11 cellular contexts compared by ENCODE assay signal in genomic region chr1:167430849-167431242, GRCh38.
DNase-seq lines count a peak whose midpoint lies in the region; ATAC-seq, FAIRE-seq and TF ChIP-seq lines count a peak whose summit lies in the region.
"Had no signal": no experiment of that assay in that cellular context is flagged by ENCODE, and none has a peak within 500 bp of the region (broad histone marks: within the 10 kb centered on the region; RNA-seq: fewer than 3 reads in every experiment).

No MANE protein-coding gene starts in this region.

- BruUV-seq in OCI-LY7 (replicated peaks; lab: Mats Ljungman, UMichigan) (no TSS peak), HepG2 (replicated peaks; lab: Mats Ljungman, UMichigan) (no TSS peak)

- no peaks in the 10 kb centered on the region for H3K9me2 ChIP-seq in OCI-LY7 (ENCODE audit: insufficient read depth, low read length)

- TF ChIP-seq EP300 in HepG2 (IDR thresholded peaks at IDR 0.05; ENCODE audit: low read depth in 2 of 2, low read length in 2 of 2) (no peak), HepG2 (CRISPR knock-in tag; IDR thresholded peaks at IDR 0.05; ENCODE audit: borderline replicate concordance) (no peak)

- H3K36me3 ChIP-seq in OCI-LY7 (ENCODE audit: insufficient read depth, low read length) (no peaks in the 10 kb centered on the region), HepG2 (replicated peaks in 1 of 2; ENCODE audit: control insufficient read depth in 1 of 2, insufficient read depth in 2 of 2, low read length in 2 of 2) (no peaks in the 10 kb centered on the region)
- H3K36me3 ChIP-seq: esophagus muscularis mucosa had no signal

- peak overlapping the region; percentile 94; the same call in 1 of the 2 replicates for H2AFZ ChIP-seq in OCI-LY7 (ENCODE audit: low read length)
- H2AFZ ChIP-seq in HepG2 (ENCODE audit: low read length): no peak overlapping the region

- H3K79me2 ChIP-seq in OCI-LY7 (ENCODE audit: insufficient read depth, low read depth, low read length) (no peaks in the 10 kb centered on the region), HepG2 (ENCODE audit: insufficient read depth, low read length) (no peaks in the 10 kb centered on the region)

- no peaks in the 10 kb centered on the region for H4K20me1 ChIP-seq in OCI-LY7 (ENCODE audit: insufficient read depth, low read length)
- H4K20me1 ChIP-seq in HepG2 (ENCODE audit: insufficient read depth, low read length): no peaks in the 10 kb centered on the region

- no peak for TF ChIP-seq CTCF in CD4-positive, alpha-beta T cell (IDR thresholded peaks at IDR 0.05)
- TF ChIP-seq CTCF in OCI-LY7 (conservative IDR thresholded peaks at IDR 0.05; ENCODE audit: low read length) (no peak), HepG2 (CRISPR knock-in tag; IDR thresholded peaks at IDR 0.05) (no peak)

- in situ Hi-C loops in HepG2 (cut with HindIII; ENCODE audit: extremely low pct_ligation_motif_present, low pct_unique_long_range_greater_than_20kb): no loop called here

- H3K4me3 ChIP-seq in OCI-LY7 (ENCODE audit: low read depth, low read length, poor library complexity, severe bottlenecking): peak overlapping the region; percentile 40
- H3K4me3 ChIP-seq in HepG2 (replicated peaks in 1 of 3; ENCODE audit: insufficient read depth in 1 of 3, low read depth in 2 of 3, low read length in 3 of 3): no peak overlapping the region; a peak in 1 of 6 replicates
- H3K4me3 ChIP-seq: body of pancreas, esophagus muscularis mucosa had no signal

- TF ChIP-seq POLR2A in HepG2 (IDR thresholded peaks at IDR 0.05; ENCODE audit: insufficient read depth in 1 of 2, low read depth in 2 of 2, low read length in 2 of 2) (no peak), erythroblast (IDR thresholded peaks at IDR 0.05; ENCODE audit: low read length) (no peak)

- H3K4me1 ChIP-seq in OCI-LY7 (ENCODE audit: insufficient read depth, low read length, poor library complexity, severe bottlenecking) (peaks cover 41% of the 10 kb centered on the region), HepG2 (ENCODE audit: insufficient read depth, low read length) (peaks cover 21% of the 10 kb centered on the region)
- H3K4me1 ChIP-seq: body of pancreas had no signal

- TF ChIP-seq RAD21 in HepG2 (CRISPR knock-in tag; IDR thresholded peaks at IDR 0.05): no peak

- no peaks in the 10 kb centered on the region for H3K27me3 ChIP-seq in CD4-positive, alpha-beta T cell (ENCODE audit: control insufficient read depth, insufficient read depth, low read length)
- H3K27me3 ChIP-seq in HepG2 (ENCODE audit: control insufficient read depth in 1 of 2, insufficient read depth in 2 of 2, low read length in 2 of 2): peaks cover 1 to 9% of the 10 kb centered on the region in 2 experiments; a peak in 3 of 5 replicates
- H3K27me3 ChIP-seq: body of pancreas, esophagus muscularis mucosa had no signal

- no peak for DNase-seq in CD4-positive, alpha-beta T cell
- DNase-seq in OCI-LY7 (ENCODE audit: low spot score): no peak
- DNase-seq in HepG2 (ENCODE audit: low spot score): no peak
- no peak for DNase-seq in dedifferentiated amniotic fluid mesenchymal stem cell (ENCODE audit: extremely low spot score)
- DNase-seq in stimulated activated CD4-positive, alpha-beta T cell treated with anti-CD3 and anti-CD28 coated beads, Interleukin-2, amount 100 ng/mL, for 24 hours: no peak
- no peak for DNase-seq in erythroblast (lab: John Stamatoyannopoulos, UW)
- no peak for DNase-seq in DMS153 treated with DMSO at 0.1 percent for 48 hours (lab: John Stamatoyannopoulos, UW; ENCODE audit: unreplicated experiment)
- DNase-seq: body of pancreas had no signal

- CTCF ChIA-PET in CD4-positive, alpha-beta T cell (lab: Charles Lee): no interaction called here
- CTCF ChIA-PET in OCI-LY7 (lab: Charles Lee; ENCODE audit: unreplicated experiment) (interaction anchor here (0.6 kb wide), 1 partner anchor 186 kb away, joined by 18 read pairs; no protein-coding TSS in a partner anchor), HepG2 (lab: Yijun Ruan, JAX; ENCODE audit: low intra/inter-chr PET ratio, low total read pairs) (no interaction called here)

- no peaks in the 10 kb centered on the region for H3K9me3 ChIP-seq in CD4-positive, alpha-beta T cell (ENCODE audit: control insufficient read depth, low read length)
- H3K9me3 ChIP-seq in OCI-LY7 (ENCODE audit: low read length) (no peaks in the 10 kb centered on the region), HepG2 (ENCODE audit: low read length) (no peaks in the 10 kb centered on the region)
- H3K9me3 ChIP-seq: body of pancreas, esophagus muscularis mucosa had no signal

- peaks cover 72% of the 10 kb centered on the region for H3K4me1 Mint-ChIP-seq in CD4-positive, alpha-beta T cell (ENCODE audit: low read depth)

- POLR2A ChIA-PET in CD4-positive, alpha-beta T cell (lab: Charles Lee): interaction anchor here (0.9 to 4.8 kb wide), 5 partner anchors 7 to 87 kb away, joined by 3 to 21 read pairs (median 4); partner anchors contain the start of gene CD247
- POLR2A ChIA-PET in OCI-LY7 (lab: Charles Lee): interaction anchor here (1.2 to 1.3 kb wide), 3 partner anchors 20 to 204 kb away, joined by 3 to 5 read pairs (median 3); no protein-coding TSS in a partner anchor
- POLR2A ChIA-PET in HepG2 (lab: Yijun Ruan, JAX): no interaction called here

- H3K9me3 Mint-ChIP-seq in CD4-positive, alpha-beta T cell: no peaks in the 10 kb centered on the region

- H3K27ac ChIP-seq in CD4-positive, alpha-beta T cell (ENCODE audit: low read depth, low read length): peak overlapping the region; percentile 57
- peak overlapping the region; percentile 38 for H3K27ac ChIP-seq in OCI-LY7 (ENCODE audit: low read depth, low read length, poor library complexity, severe bottlenecking)
- H3K27ac ChIP-seq in HepG2 (ENCODE audit: extremely low read length, insufficient read depth, low read length): no peak overlapping the region
- H3K27ac ChIP-seq: body of pancreas, esophagus muscularis mucosa had no signal

- no peaks in the 10 kb centered on the region for H3K27me3 Mint-ChIP-seq in CD4-positive, alpha-beta T cell

- ATAC-seq in CD4-positive, alpha-beta T cell (ENCODE audit: poor library complexity): peak; percentile 9
- ATAC-seq in GM19043 (IDR thresholded peaks at IDR 0.05; ENCODE audit: low read depth, unreplicated experiment) (peak; percentile 12), HepG2 (peak; percentile 38)
- ATAC-seq: body of pancreas, SK-N-SH treated with all-trans-retinoic acid at 6 μM for 48 hours had no signal

- 82% methylated on average over 7 of the region's 10 CpGs for WGBS in HepG2 (ENCODE audit: low lambda C conversion rate)

- peaks cover 71% of the 10 kb centered on the region for H3K36me3 Mint-ChIP-seq in CD4-positive, alpha-beta T cell (ENCODE audit: low read depth)

- H3K4me2 ChIP-seq in OCI-LY7 (ENCODE audit: low read length) (peak overlapping the region; percentile 77), HepG2 (ENCODE audit: low read depth, low read length) (peak overlapping the region; percentile 34)

- peak overlapping the region; percentile 80 for H3K27ac Mint-ChIP-seq in CD4-positive, alpha-beta T cell

- FAIRE-seq in HepG2 (lab: Jason Lieb, UNC): no peak

- no peak overlapping the region for H3K9ac ChIP-seq in HepG2 (ENCODE audit: insufficient read depth, low read depth, low read length)

- intact Hi-C loops in CD4-positive, alpha-beta T cell (cut with DNase I, micrococcal nuclease): no loop called here
- intact Hi-C loops in OCI-LY7 (cut with micrococcal nuclease; ENCODE audit: unreplicated experiment): no loop called here
- intact Hi-C loops in HepG2 (cut with micrococcal nuclease; ENCODE audit: unreplicated experiment): no loop called here

- peak overlapping the region; percentile 50 for H3K4me3 Mint-ChIP-seq in CD4-positive, alpha-beta T cell

TF ChIP-seq in HepG2, 621 proteins besides CTCF, POLR2A, EP300 and RAD21:
- TF ChIP-seq ZFX (CRISPR knock-in tag; IDR thresholded peaks at IDR 0.05; ENCODE audit: low read depth) (peak; percentile 0; the same call in 1 of the 2 replicates), ZNF891 (CRISPR knock-in tag; IDR thresholded peaks at IDR 0.05) (peak; percentile 60; the same call in 1 of the 2 replicates), ZNF20 (CRISPR knock-in tag; IDR thresholded peaks at IDR 0.05) (no peak), ZSCAN25 (CRISPR knock-in tag; IDR thresholded peaks at IDR 0.05) (0 out of 2 replicates have a peak, but pooled peaks have one; percentile 35)
